In genomic region chr9:127561491-127562270, GRCh38 we compare ENCODE assay signal across 1 cellular context.
TF ChIP-seq lines count a peak whose summit lies in the region.

No MANE protein-coding gene starts in this region.

TF ChIP-seq in K562, 482 proteins besides CTCF, POLR2A, EP300 and RAD21 (continued from another document and continues in another):
- TF ChIP-seq, protein P1, sequence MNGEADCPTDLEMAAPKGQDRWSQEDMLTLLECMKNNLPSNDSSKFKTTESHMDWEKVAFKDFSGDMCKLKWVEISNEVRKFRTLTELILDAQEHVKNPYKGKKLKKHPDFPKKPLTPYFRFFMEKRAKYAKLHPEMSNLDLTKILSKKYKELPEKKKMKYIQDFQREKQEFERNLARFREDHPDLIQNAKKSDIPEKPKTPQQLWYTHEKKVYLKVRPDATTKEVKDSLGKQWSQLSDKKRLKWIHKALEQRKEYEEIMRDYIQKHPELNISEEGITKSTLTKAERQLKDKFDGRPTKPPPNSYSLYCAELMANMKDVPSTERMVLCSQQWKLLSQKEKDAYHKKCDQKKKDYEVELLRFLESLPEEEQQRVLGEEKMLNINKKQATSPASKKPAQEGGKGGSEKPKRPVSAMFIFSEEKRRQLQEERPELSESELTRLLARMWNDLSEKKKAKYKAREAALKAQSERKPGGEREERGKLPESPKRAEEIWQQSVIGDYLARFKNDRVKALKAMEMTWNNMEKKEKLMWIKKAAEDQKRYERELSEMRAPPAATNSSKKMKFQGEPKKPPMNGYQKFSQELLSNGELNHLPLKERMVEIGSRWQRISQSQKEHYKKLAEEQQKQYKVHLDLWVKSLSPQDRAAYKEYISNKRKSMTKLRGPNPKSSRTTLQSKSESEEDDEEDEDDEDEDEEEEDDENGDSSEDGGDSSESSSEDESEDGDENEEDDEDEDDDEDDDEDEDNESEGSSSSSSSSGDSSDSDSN (IDR thresholded peaks at IDR 0.05; ENCODE audit: borderline replicate concordance in 1 of 2, low read depth in 2 of 2, low read length in 2 of 2), result peak; percentile 19 to 52; a peak in 2 of 4 replicates
- TF ChIP-seq FOSL1 (tag; conservative IDR thresholded peaks at IDR 0.05) (peak; percentile 98), HDAC1 (IDR thresholded peaks at IDR 0.05) (peak in 1 of 2 experiments; percentile 75; a peak in 2 of 4 replicates), MITF (IDR thresholded peaks at IDR 0.05) (peak; percentile 61; the same call in 1 of the 2 replicates), HES1 (IDR thresholded peaks at IDR 0.05; ENCODE audit: low read depth) (0 out of 2 replicates have a peak, but pooled peaks have one; percentile 27), TEAD1 (CRISPR knock-in tag; IDR thresholded peaks at IDR 0.05) (peak; percentile 96 to 99), CBX2 (IDR thresholded peaks at IDR 0.05; ENCODE audit: insufficient read depth, low read length, poor library complexity, severe bottlenecking) (no peak), MYNN (IDR thresholded peaks at IDR 0.05) (peak; percentile 72; the same call in 1 of the 2 replicates), MYNN (CRISPR knock-in tag; IDR thresholded peaks at IDR 0.05) (no peak), ARID1B (IDR thresholded peaks at IDR 0.05) (peak; percentile 87), FOXK2 (conservative IDR thresholded peaks at IDR 0.05 in 1 of 2, IDR thresholded peaks at IDR 0.05 in 1 of 2; ENCODE audit: low read depth in 2 of 2) (0 out of 4 replicates have a peak, but pooled peaks of 1 of the 2 experiments have one; percentile 12), CXXC5 (CRISPR knock-in tag; IDR thresholded peaks at IDR 0.05) (peak; percentile 20; the same call in 1 of the 2 replicates), NR2C2 (CRISPR knock-in tag; IDR thresholded peaks at IDR 0.05) (no peak), NR2C2 (tag; IDR thresholded peaks at IDR 0.05) (peak; percentile 24; the same call in 1 of the 2 replicates), RUNX1 (IDR thresholded peaks at IDR 0.05; ENCODE audit: low read depth) (peak; percentile 64; the same call in 1 of the 2 replicates), ZNF589 (CRISPR knock-in tag; IDR thresholded peaks at IDR 0.05; ENCODE audit: low read depth) (0 out of 2 replicates have a peak, but pooled peaks have one; percentile 6), LEF1 (IDR thresholded peaks at IDR 0.05) (0 out of 2 replicates have a peak, but pooled peaks have one; percentile 52), ZNF639 (CRISPR knock-in tag; conservative IDR thresholded peaks at IDR 0.05 in 1 of 2, IDR thresholded peaks at IDR 0.05 in 1 of 2) (peak in 1 of 2 experiments; percentile 56; a peak in 1 of 4 replicates), TEAD4 (IDR thresholded peaks at IDR 0.05; ENCODE audit: low read length) (peak; percentile 91), TEAD4 (CRISPR knock-in tag; IDR thresholded peaks at IDR 0.05; ENCODE audit: borderline replicate concordance) (peak; percentile 89; the same call in 1 of the 2 replicates), SMARCE1 (IDR thresholded peaks at IDR 0.05) (peak; percentile 94), EZH2 (IDR thresholded peaks at IDR 0.05; ENCODE audit: borderline replicate concordance, low read depth, low read length) (no peak), FOXP1 (CRISPR knock-in tag; IDR thresholded peaks at IDR 0.05) (no peak), MAZ (CRISPR knock-in tag; conservative IDR thresholded peaks at IDR 0.05 in 1 of 2, IDR thresholded peaks at IDR 0.05 in 1 of 2) (0 out of 4 replicates have a peak, but pooled peaks of 1 of the 2 experiments have one; percentile 39), HDAC2 (IDR thresholded peaks at IDR 0.05) (peak; percentile 71; the same call in 1 of the 2 replicates), CREM (IDR thresholded peaks at IDR 0.05; ENCODE audit: low read depth) (peak; percentile 68), ZNF217 (CRISPR knock-in tag; IDR thresholded peaks at IDR 0.05) (no peak), RCOR1 (IDR thresholded peaks at IDR 0.05; ENCODE audit: borderline replicate concordance in 1 of 2, low read depth in 2 of 2, low read length in 2 of 2) (peak in 1 of 2 experiments; percentile 89; a peak in 2 of 4 replicates), TSC22D4 (tag; IDR thresholded peaks at IDR 0.05) (no peak), DPF2 (IDR thresholded peaks at IDR 0.05) (peak; percentile 91), MEIS2 (IDR thresholded peaks at IDR 0.05; ENCODE audit: partially characterized antibody) (peak; percentile 45), JUN (IDR thresholded peaks at IDR 0.05; ENCODE audit: borderline replicate concordance, low read depth, low read length) (peak; percentile 95), JUN (CRISPR knock-in tag; IDR thresholded peaks at IDR 0.05; ENCODE audit: borderline replicate concordance) (no peak), RBBP5 (IDR thresholded peaks at IDR 0.05; ENCODE audit: borderline replicate concordance, insufficient read depth, low read length, poor library complexity, severe bottlenecking) (peak; percentile 26), KDM1A (IDR thresholded peaks at IDR 0.05) (peak; percentile 66 to 75; a peak in 3 of 4 replicates), SPI1 (IDR thresholded peaks at IDR 0.05; ENCODE audit: borderline replicate concordance, low read depth, low read length) (peak; percentile 89), SNRNP70 (optimal IDR thresholded peaks at IDR 0.05; ENCODE audit: low read depth, low read length) (no peak), SOX6 (IDR thresholded peaks at IDR 0.05) (no peak), BHLHE40 (IDR thresholded peaks at IDR 0.05; ENCODE audit: low read length) (peak; percentile 40; the same call in 1 of the 2 replicates), JUND (IDR thresholded peaks at IDR 0.05; ENCODE audit: borderline replicate concordance, low read depth, low read length) (peak; percentile 96), JUND (tag; IDR thresholded peaks at IDR 0.05; ENCODE audit: borderline replicate concordance, low read depth, low read length) (peak; percentile 84; the same call in 2 of the 3 replicates), TFAM (CRISPR knock-in tag; conservative IDR thresholded peaks at IDR 0.05) (no peak), FOXJ3 (CRISPR knock-in tag; IDR thresholded peaks at IDR 0.05) (no peak), ZNF766 (CRISPR knock-in tag; conservative IDR thresholded peaks at IDR 0.05) (peak; percentile 39; the same call in 1 of the 2 replicates), SIRT6 (IDR thresholded peaks at IDR 0.05; ENCODE audit: low read depth, low read length) (no peak), MYC (IDR thresholded peaks at IDR 0.05; ENCODE audit: low read depth, low read length) (peak; percentile 55; the same call in 1 of the 2 replicates), MYC (CRISPR knock-in tag; IDR thresholded peaks at IDR 0.05; ENCODE audit: borderline replicate concordance, low read depth) (no peak), MAFK (IDR thresholded peaks at IDR 0.05; ENCODE audit: low read length) (0 out of 2 replicates have a peak, but pooled peaks have one; percentile 25), SMAD4 (CRISPR knock-in tag; conservative IDR thresholded peaks at IDR 0.05) (0 out of 2 replicates have a peak, but pooled peaks have one; percentile 15), E2F8 (IDR thresholded peaks at IDR 0.05; ENCODE audit: low read depth, partially characterized antibody) (no peak), MTA1 (IDR thresholded peaks at IDR 0.05; ENCODE audit: borderline replicate concordance) (peak; percentile 55; the same call in 1 of the 2 replicates)
- TF ChIP-seq, protein P2, sequence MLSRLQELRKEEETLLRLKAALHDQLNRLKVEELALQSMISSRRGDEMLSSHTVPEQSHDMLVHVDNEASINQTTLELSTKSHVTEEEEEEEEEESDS (CRISPR knock-in tag; IDR thresholded peaks at IDR 0.05), result no peak
- TF ChIP-seq, protein P3, sequence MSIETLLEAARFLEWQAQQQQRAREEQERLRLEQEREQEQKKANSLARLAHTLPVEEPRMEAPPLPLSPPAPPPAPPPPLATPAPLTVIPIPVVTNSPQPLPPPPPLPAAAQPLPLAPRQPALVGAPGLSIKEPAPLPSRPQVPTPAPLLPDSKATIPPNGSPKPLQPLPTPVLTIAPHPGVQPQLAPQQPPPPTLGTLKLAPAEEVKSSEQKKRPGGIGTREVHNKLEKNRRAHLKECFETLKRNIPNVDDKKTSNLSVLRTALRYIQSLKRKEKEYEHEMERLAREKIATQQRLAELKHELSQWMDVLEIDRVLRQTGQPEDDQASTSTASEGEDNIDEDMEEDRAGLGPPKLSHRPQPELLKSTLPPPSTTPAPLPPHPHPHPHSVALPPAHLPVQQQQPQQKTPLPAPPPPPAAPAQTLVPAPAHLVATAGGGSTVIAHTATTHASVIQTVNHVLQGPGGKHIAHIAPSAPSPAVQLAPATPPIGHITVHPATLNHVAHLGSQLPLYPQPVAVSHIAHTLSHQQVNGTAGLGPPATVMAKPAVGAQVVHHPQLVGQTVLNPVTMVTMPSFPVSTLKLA (conservative IDR thresholded peaks at IDR 0.05), result peak in 1 of 2 experiments; percentile 45; a peak in 2 of 4 replicates
- TF ChIP-seq, protein P4, sequence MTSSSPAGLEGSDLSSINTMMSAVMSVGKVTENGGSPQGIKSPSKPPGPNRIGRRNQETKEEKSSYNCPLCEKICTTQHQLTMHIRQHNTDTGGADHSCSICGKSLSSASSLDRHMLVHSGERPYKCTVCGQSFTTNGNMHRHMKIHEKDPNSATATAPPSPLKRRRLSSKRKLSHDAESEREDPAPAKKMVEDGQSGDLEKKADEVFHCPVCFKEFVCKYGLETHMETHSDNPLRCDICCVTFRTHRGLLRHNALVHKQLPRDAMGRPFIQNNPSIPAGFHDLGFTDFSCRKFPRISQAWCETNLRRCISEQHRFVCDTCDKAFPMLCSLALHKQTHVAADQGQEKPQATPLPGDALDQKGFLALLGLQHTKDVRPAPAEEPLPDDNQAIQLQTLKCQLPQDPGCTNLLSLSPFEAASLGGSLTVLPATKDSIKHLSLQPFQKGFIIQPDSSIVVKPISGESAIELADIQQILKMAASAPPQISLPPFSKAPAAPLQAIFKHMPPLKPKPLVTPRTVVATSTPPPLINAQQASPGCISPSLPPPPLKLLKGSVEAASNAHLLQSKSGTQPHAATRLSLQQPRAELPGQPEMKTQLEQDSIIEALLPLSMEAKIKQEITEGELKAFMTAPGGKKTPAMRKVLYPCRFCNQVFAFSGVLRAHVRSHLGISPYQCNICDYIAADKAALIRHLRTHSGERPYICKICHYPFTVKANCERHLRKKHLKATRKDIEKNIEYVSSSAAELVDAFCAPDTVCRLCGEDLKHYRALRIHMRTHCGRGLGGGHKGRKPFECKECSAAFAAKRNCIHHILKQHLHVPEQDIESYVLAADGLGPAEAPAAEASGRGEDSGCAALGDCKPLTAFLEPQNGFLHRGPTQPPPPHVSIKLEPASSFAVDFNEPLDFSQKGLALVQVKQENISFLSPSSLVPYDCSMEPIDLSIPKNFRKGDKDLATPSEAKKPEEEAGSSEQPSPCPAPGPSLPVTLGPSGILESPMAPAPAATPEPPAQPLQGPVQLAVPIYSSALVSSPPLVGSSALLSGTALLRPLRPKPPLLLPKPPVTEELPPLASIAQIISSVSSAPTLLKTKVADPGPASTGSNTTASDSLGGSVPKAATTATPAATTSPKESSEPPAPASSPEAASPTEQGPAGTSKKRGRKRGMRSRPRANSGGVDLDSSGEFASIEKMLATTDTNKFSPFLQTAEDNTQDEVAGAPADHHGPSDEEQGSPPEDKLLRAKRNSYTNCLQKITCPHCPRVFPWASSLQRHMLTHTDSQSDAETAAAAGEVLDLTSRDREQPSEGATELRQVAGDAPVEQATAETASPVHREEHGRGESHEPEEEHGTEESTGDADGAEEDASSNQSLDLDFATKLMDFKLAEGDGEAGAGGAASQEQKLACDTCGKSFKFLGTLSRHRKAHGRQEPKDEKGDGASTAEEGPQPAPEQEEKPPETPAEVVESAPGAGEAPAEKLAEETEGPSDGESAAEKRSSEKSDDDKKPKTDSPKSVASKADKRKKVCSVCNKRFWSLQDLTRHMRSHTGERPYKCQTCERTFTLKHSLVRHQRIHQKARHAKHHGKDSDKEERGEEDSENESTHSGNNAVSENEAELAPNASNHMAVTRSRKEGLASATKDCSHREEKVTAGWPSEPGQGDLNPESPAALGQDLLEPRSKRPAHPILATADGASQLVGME (CRISPR knock-in tag; IDR thresholded peaks at IDR 0.05), result no peak
